Comparison of ENCODE assay signal across 17 cellular contexts in genomic region chr18:79641722-79642497, GRCh38. TPM values are rescaled to one million over a fixed set of nuclear protein-coding genes. Genes with fewer than 3 reads are reported as not detected.
A peak's percentile ranks its signal among the peaks of the same experiment; 100 is the strongest.
DNase-seq lines count a peak whose midpoint lies in the region; ATAC-seq and TF ChIP-seq lines count a peak whose summit lies in the region.
"Had no signal": no experiment of that assay in that cellular context is flagged by ENCODE, and none has a peak within 500 bp of the region (broad histone marks: within the 10 kb centered on the region; RNA-seq: fewer than 3 reads in every experiment).

No MANE protein-coding gene starts in this region.

- DNase-seq in D341Med (ENCODE audit: low spot score) = peak; percentile 28
- peak; percentile 41 for DNase-seq in endodermal cell
- peak; percentile 38 for DNase-seq in sigmoid colon
- DNase-seq in naive thymus-derived CD4-positive, alpha-beta T cell = no peak
- no peak for DNase-seq in NCI-H2029 (lab: John Stamatoyannopoulos, UW)
- DNase-seq: ACHN; Calu3; CD8-positive, alpha-beta T cell; DMS 273 treated with DMSO at 0.1 percent for 48 hours; DMS53; DND-41; EL; HCEC 1CT had no signal

- no peak overlapping the region for H3K4me3 Mint-ChIP-seq in endodermal cell
- no peak overlapping the region for H3K4me3 Mint-ChIP-seq in naive thymus-derived CD4-positive, alpha-beta T cell
- H3K4me3 Mint-ChIP-seq: CD8-positive, alpha-beta T cell had no signal

- POLR2A ChIA-PET in naive thymus-derived CD4-positive, alpha-beta T cell (lab: Charles Lee) = no interaction called here

- no peaks in the 10 kb centered on the region for H3K36me3 Mint-ChIP-seq in endodermal cell (ENCODE audit: low read depth)
- no peaks in the 10 kb centered on the region for H3K36me3 Mint-ChIP-seq in naive thymus-derived CD4-positive, alpha-beta T cell
- H3K36me3 Mint-ChIP-seq: CD8-positive, alpha-beta T cell; IgD-negative memory B cell had no signal

- intact Hi-C loops in sigmoid colon (cut with DNase I) = loop anchor here (2.0 kb wide), 1 partner anchor 111 kb away; no protein-coding TSS in a partner anchor
- intact Hi-C loops in naive thymus-derived CD4-positive, alpha-beta T cell (cut with micrococcal nuclease) = loop anchor here in 1 of 2 donors (5.0 kb wide), 1 partner anchor 765 kb away; no protein-coding TSS in a partner anchor

- H3K27ac ChIP-seq in endodermal cell (ENCODE audit: low read depth, low read length) (no peak overlapping the region), sigmoid colon (no peak overlapping the region)
- no peak overlapping the region for H3K27ac ChIP-seq in naive thymus-derived CD4-positive, alpha-beta T cell (ENCODE audit: low read depth, low read length)

- no peak for TF ChIP-seq EP300 in sigmoid colon (IDR thresholded peaks at IDR 0.05)

- WGBS in endodermal cell (ENCODE audit: insufficient coverage in 1 of 2, insufficient read length in 1 of 2), 2 experiments = 89 to 91% methylated on average over 16 to 33 of the region's 33 CpGs
- WGBS in sigmoid colon, 2 donors = 73 to 85% methylated on average over 33 of the region's 33 CpGs

- H3K4me1 ChIP-seq in endodermal cell (ENCODE audit: control insufficient read depth, insufficient read depth, low read length) (peaks cover 5% of the 10 kb centered on the region), sigmoid colon (peaks cover 0 to 12% (median 3%) of the 10 kb centered on the region in 4 donors)
- peaks cover 4 to 5% of the 10 kb centered on the region in 2 donors for H3K4me1 ChIP-seq in naive thymus-derived CD4-positive, alpha-beta T cell (ENCODE audit: control insufficient read depth in 2 of 2, insufficient read depth in 2 of 2, low read length in 2 of 2)

- H3K9me3 Mint-ChIP-seq in endodermal cell = peaks cover 2% of the 10 kb centered on the region
- H3K9me3 Mint-ChIP-seq in naive thymus-derived CD4-positive, alpha-beta T cell = no peaks in the 10 kb centered on the region
- H3K9me3 Mint-ChIP-seq: CD8-positive, alpha-beta T cell; IgD-negative memory B cell had no signal

- no peaks in the 10 kb centered on the region for H3K9me3 ChIP-seq in endodermal cell (ENCODE audit: control insufficient read depth, low read length)
- no peaks in the 10 kb centered on the region for H3K9me3 ChIP-seq in sigmoid colon
- H3K9me3 ChIP-seq in naive thymus-derived CD4-positive, alpha-beta T cell (ENCODE audit: control insufficient read depth in 2 of 3, low read length in 3 of 3) = no peaks in the 10 kb centered on the region

- TF ChIP-seq CTCF in endodermal cell (conservative IDR thresholded peaks at IDR 0.05) (no peak), sigmoid colon (IDR thresholded peaks at IDR 0.05) (no peak)

- no peak overlapping the region for H3K27ac Mint-ChIP-seq in endodermal cell
- H3K27ac Mint-ChIP-seq in naive thymus-derived CD4-positive, alpha-beta T cell = no peak overlapping the region
- H3K27ac Mint-ChIP-seq: CD8-positive, alpha-beta T cell had no signal

- H3K4me3 ChIP-seq in endodermal cell (ENCODE audit: low read length) (no peak overlapping the region), sigmoid colon (no peak overlapping the region)
- no peak overlapping the region for H3K4me3 ChIP-seq in naive thymus-derived CD4-positive, alpha-beta T cell (ENCODE audit: low read length)
- H3K4me3 ChIP-seq: GM12878 had no signal

- peaks cover 5% of the 10 kb centered on the region for H3K4me1 Mint-ChIP-seq in endodermal cell
- H3K4me1 Mint-ChIP-seq in naive thymus-derived CD4-positive, alpha-beta T cell = peaks cover 0 to 3% (median 0%) of the 10 kb centered on the region in 7 donors

- H3K36me3 ChIP-seq in endodermal cell (ENCODE audit: control insufficient read depth, insufficient read depth, low read length) = no peaks in the 10 kb centered on the region
- H3K36me3 ChIP-seq in sigmoid colon = no peaks in the 10 kb centered on the region
- no peaks in the 10 kb centered on the region for H3K36me3 ChIP-seq in naive thymus-derived CD4-positive, alpha-beta T cell (ENCODE audit: control insufficient read depth in 2 of 3, insufficient read depth in 3 of 3, low read length in 3 of 3)

- CTCF ChIA-PET in naive thymus-derived CD4-positive, alpha-beta T cell (lab: Charles Lee) = interaction anchor here (1.8 to 2.2 kb wide), 2 partner anchors 8 to 261 kb away, joined by 3 to 16 read pairs; no protein-coding TSS in a partner anchor

- H3K27me3 ChIP-seq in endodermal cell (ENCODE audit: control insufficient read depth, insufficient read depth, low read length, poor library complexity, severe bottlenecking) = no peaks in the 10 kb centered on the region
- H3K27me3 ChIP-seq in sigmoid colon = peaks cover 11 to 26% (median 24%) of the 10 kb centered on the region in 3 donors
- H3K27me3 ChIP-seq in naive thymus-derived CD4-positive, alpha-beta T cell (ENCODE audit: control insufficient read depth in 2 of 2, insufficient read depth in 2 of 2, low read length in 2 of 2) = no peaks in the 10 kb centered on the region

- ATAC-seq in GM19023 (IDR thresholded peaks at IDR 0.05; ENCODE audit: unreplicated experiment) = no peak
- ATAC-seq in naive thymus-derived CD4-positive, alpha-beta T cell = no peak
- ATAC-seq: CD8-positive, alpha-beta T cell; GM12878; HepG2 had no signal

- no peak for TF ChIP-seq POLR2A in sigmoid colon (IDR thresholded peaks at IDR 0.05)

- H3K27me3 Mint-ChIP-seq in endodermal cell (ENCODE audit: insufficient read depth) = peaks cover 7% of the 10 kb centered on the region
- peaks cover 4 to 18% (median 12%) of the 10 kb centered on the region in 5 donors for H3K27me3 Mint-ChIP-seq in naive thymus-derived CD4-positive, alpha-beta T cell

- no peak overlapping the region for H3K9ac ChIP-seq in endodermal cell (ENCODE audit: extremely low read depth, low read length, poor library complexity, severe bottlenecking)

RNA-seq across cellular contexts. Expression of gene CTDP1, which starts 37.7 kb away (rescaled TPM):
- total RNA-seq in endodermal cell (10 to 100 TPM; 29.8 to 35.6 TPM), sigmoid colon (10 to 100 TPM; 11.1 to 14.7 (median 12.6) TPM)
- polyA plus RNA-seq in endodermal cell (2013, experiment 1 of 2) = 21.1 TPM
- 18.8 TPM for polyA plus RNA-seq in endodermal cell (2013, experiment 2 of 2)
- polyA plus RNA-seq in sigmoid colon = 10 to 100 TPM; 15.6 to 25.9 (median 22.3) TPM
- 10 to 100 TPM; 38.8 to 75.3 (median 41.2) TPM for total RNA-seq in naive thymus-derived CD4-positive, alpha-beta T cell
- polyA plus RNA-seq in naive thymus-derived CD4-positive, alpha-beta T cell = 10 to 100 TPM; 11.6 to 30.6 TPM

Comparison
In these comparisons a context has a peak if more than half of its experiments do, and no peak if none do; other contexts are left out.
1. DNase-seq: peak in D341Med (single experiment), endodermal cell (single experiment) and sigmoid colon (single experiment); none in naive thymus-derived CD4-positive, alpha-beta T cell (0 of 9) and NCI-H2029 (single experiment).